1 cellular context compared by ENCODE assay signal in genomic region chr12:46798056-46798455, GRCh38.
TF ChIP-seq lines count a peak whose summit lies in the region.

No MANE protein-coding gene starts in this region.

TF ChIP-seq in liver, 16 proteins besides CTCF, POLR2A, EP300 and RAD21 (continued from another document):
- peak; percentile 33 for TF ChIP-seq YY1 (IDR thresholded peaks at IDR 0.05)
- TF ChIP-seq REST (IDR thresholded peaks at IDR 0.05) = no peak
- peak; percentile 16 for TF ChIP-seq SP1 (IDR thresholded peaks at IDR 0.05)
- no peak for TF ChIP-seq TAF1 (conservative IDR thresholded peaks at IDR 0.05)
- peak; percentile 14 for TF ChIP-seq HNF4G (IDR thresholded peaks at IDR 0.05)
- peak; percentile 76 to 81 for TF ChIP-seq HNF4A (conservative IDR thresholded peaks at IDR 0.05)
